8 cellular contexts compared by ENCODE assay signal in the genomic region with DNA sequence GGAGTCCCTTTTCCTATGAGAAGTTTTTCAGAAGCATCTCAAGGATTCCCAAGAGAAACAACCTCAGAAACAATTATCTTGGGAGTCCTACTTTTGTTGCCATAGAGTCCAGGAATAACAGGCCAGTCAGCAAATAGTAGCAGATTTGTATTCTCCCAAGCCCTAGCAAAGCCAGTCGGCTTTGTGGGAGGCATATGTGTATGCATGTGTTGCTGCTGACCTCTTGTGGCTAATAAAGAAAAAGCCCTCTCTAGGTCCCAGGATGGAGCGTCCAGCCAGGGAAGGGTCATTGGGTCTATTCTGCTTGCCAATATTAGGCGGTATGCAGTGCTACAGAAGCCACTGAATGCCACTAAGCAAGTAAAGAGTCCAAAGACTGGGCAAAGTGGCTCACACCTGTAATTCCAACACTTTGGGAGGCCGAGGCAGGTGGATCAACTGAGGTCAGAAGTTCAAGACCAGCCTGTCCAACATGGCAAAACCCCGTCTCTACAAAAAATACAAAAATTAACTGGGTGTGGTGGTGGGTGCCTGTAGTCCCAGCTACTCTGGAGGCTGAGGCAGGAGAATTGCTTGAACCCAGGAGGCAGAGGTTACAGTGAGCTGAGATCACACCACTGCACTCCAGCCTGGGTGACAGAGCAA. TPM values are rescaled to one million over a fixed set of nuclear protein-coding genes. Genes with fewer than 3 reads are reported as not detected.
DNase-seq lines count a peak whose midpoint lies in the region; ATAC-seq lines count a peak whose summit lies in the region.
"Not testable (repeated sequence)": the region's sequence is repeated elsewhere in the genome, so short reads cannot be mapped to it uniquely, and the experiment has no call there.

No MANE protein-coding gene starts in this region.

- peak; percentile 88 for DNase-seq in COLO829 (ENCODE audit: low spot score)
- DNase-seq in H4 (ENCODE audit: low spot score), result peak; percentile 85
- DNase-seq in NCI-H1417 (lab: John Stamatoyannopoulos, UW), result peak; percentile 19 to 76 (median 46)
- DNase-seq in RKO (ENCODE audit: low spot score), result peak; percentile 84
- DNase-seq in activated naive CD8-positive, alpha-beta T cell treated with anti-CD3 and anti-CD28 coated beads, Interleukin-2, amount 10 ng/mL, durations not matched to agents 7 days and 5 days; stimulated activated effector memory CD8-positive, alpha-beta T cell treated with anti-CD3 and anti-CD28 coated beads, Interleukin-12 subunit alpha, Interleukin-12 subunit beta, amount 100 ng/mL, for 72 hours (ENCODE audit: low spot score in 2 of 2): not testable (repeated sequence)
- DNase-seq in fibroblast of peridontal ligament (ENCODE audit: extremely low read depth), result peak; percentile 89
- DNase-seq in memory B cell (ENCODE audit: low spot score in 2 of 2), result peak in 1 of 2 donors; percentile 33

- H3K27me3 Mint-ChIP-seq in activated naive CD8-positive, alpha-beta T cell treated with anti-CD3 and anti-CD28 coated beads, Interleukin-2, amount 10 ng/mL, durations not matched to agents 7 days and 5 days, result peaks cover 16% of the 10 kb centered on the region
- not testable (repeated sequence) for H3K27me3 Mint-ChIP-seq in memory B cell

- H3K27ac Mint-ChIP-seq in activated naive CD8-positive, alpha-beta T cell treated with anti-CD3 and anti-CD28 coated beads, Interleukin-2, amount 10 ng/mL, durations not matched to agents 7 days and 5 days; memory B cell; stimulated activated effector memory CD8-positive, alpha-beta T cell treated with anti-CD3 and anti-CD28 coated beads, Interleukin-12 subunit alpha, Interleukin-12 subunit beta, amount 100 ng/mL, for 72 hours: not testable (repeated sequence)

- H3K4me3 Mint-ChIP-seq in activated naive CD8-positive, alpha-beta T cell treated with anti-CD3 and anti-CD28 coated beads, Interleukin-2, amount 10 ng/mL, durations not matched to agents 7 days and 5 days; memory B cell; stimulated activated effector memory CD8-positive, alpha-beta T cell treated with anti-CD3 and anti-CD28 coated beads, Interleukin-12 subunit alpha, Interleukin-12 subunit beta, amount 100 ng/mL, for 72 hours: not testable (repeated sequence)

- H3K9me3 Mint-ChIP-seq in activated naive CD8-positive, alpha-beta T cell treated with anti-CD3 and anti-CD28 coated beads, Interleukin-2, amount 10 ng/mL, durations not matched to agents 7 days and 5 days; memory B cell; stimulated activated effector memory CD8-positive, alpha-beta T cell treated with anti-CD3 and anti-CD28 coated beads, Interleukin-12 subunit alpha, Interleukin-12 subunit beta, amount 100 ng/mL, for 72 hours: not testable (repeated sequence)

- POLR2A ChIA-PET in activated naive CD8-positive, alpha-beta T cell treated with anti-CD3 and anti-CD28 coated beads, Interleukin-2, amount 10 ng/mL, durations not matched to agents 7 days and 5 days (lab: Charles Lee), result not testable (repeated sequence)

- ATAC-seq in activated naive CD8-positive, alpha-beta T cell treated with anti-CD3 and anti-CD28 coated beads, Interleukin-2, amount 10 ng/mL, durations not matched to agents 7 days and 5 days (ENCODE audit: low read depth), result peak; percentile 76
- ATAC-seq in memory B cell (ENCODE audit: low read depth), result peak; percentile 85
- ATAC-seq in stimulated activated effector memory CD8-positive, alpha-beta T cell treated with anti-CD3 and anti-CD28 coated beads, Interleukin-12 subunit alpha, Interleukin-12 subunit beta, amount 100 ng/mL, for 72 hours, result peak; percentile 81

- H3K36me3 Mint-ChIP-seq in activated naive CD8-positive, alpha-beta T cell treated with anti-CD3 and anti-CD28 coated beads, Interleukin-2, amount 10 ng/mL, durations not matched to agents 7 days and 5 days; memory B cell; stimulated activated effector memory CD8-positive, alpha-beta T cell treated with anti-CD3 and anti-CD28 coated beads, Interleukin-12 subunit alpha, Interleukin-12 subunit beta, amount 100 ng/mL, for 72 hours: not testable (repeated sequence)

- not testable (repeated sequence) for H3K4me1 Mint-ChIP-seq in activated naive CD8-positive, alpha-beta T cell treated with anti-CD3 and anti-CD28 coated beads, Interleukin-2, amount 10 ng/mL, durations not matched to agents 7 days and 5 days; memory B cell; stimulated activated effector memory CD8-positive, alpha-beta T cell treated with anti-CD3 and anti-CD28 coated beads, Interleukin-12 subunit alpha, Interleukin-12 subunit beta, amount 100 ng/mL, for 72 hours

RNA-seq across cellular contexts. Expression of gene RUSC2, which starts 12.6 kb away (rescaled TPM):
- total RNA-seq in H4 (2014; rRNA removed; shearing (Covaris generic)), result 6.2 and 8.7 TPM in 2 replicates
- total RNA-seq in activated naive CD8-positive, alpha-beta T cell treated with anti-CD3 and anti-CD28 coated beads, Interleukin-2, amount 10 ng/mL, durations not matched to agents 7 days and 5 days, result 1 to 10 TPM; 2.1 to 2.3 TPM
